12 cellular contexts compared by ENCODE assay signal in genomic region chr6:153790048-153790447, GRCh38.
DNase-seq lines count a peak whose midpoint lies in the region; ATAC-seq, FAIRE-seq and TF ChIP-seq lines count a peak whose summit lies in the region.
"Had no signal": no experiment of that assay in that cellular context is flagged by ENCODE, and none has a peak within 500 bp of the region (broad histone marks: within the 10 kb centered on the region; RNA-seq: fewer than 3 reads in every experiment).

No MANE protein-coding gene starts in this region.

- peak; percentile 3 for DNase-seq in CD1c-positive myeloid dendritic cell (ENCODE audit: extremely low spot score)
- peak; percentile 1 to 3 for DNase-seq in Kasumi-1 (lab: John Stamatoyannopoulos, UW)
- peak; percentile 76 for DNase-seq in bronchial epithelial cell (ENCODE audit: low read depth)
- no peak for DNase-seq in lung (ENCODE audit: low spot score)
- no peak for DNase-seq in CD14-positive monocyte (ENCODE audit: low spot score)
- no peak for DNase-seq in activated CD4-positive, CD25-positive, alpha-beta regulatory T cell (lab: John Stamatoyannopoulos, UW)
- DNase-seq: activated CD8-positive, alpha-beta memory T cell treated with anti-CD3 and anti-CD28 coated beads, Interleukin-2, amount 10 ng/mL, durations not matched to agents 7 days and 5 days; DMS79; natural killer cell; NCI-H82 had no signal

- ATAC-seq in lung (ENCODE audit: insufficient read depth, low FRiP score): peak; percentile 15
- ATAC-seq in GM21576 (IDR thresholded peaks at IDR 0.05; ENCODE audit: unreplicated experiment): no peak
- no peak for ATAC-seq in GM18517 (IDR thresholded peaks at IDR 0.05; ENCODE audit: unreplicated experiment)
- ATAC-seq: activated CD8-positive, alpha-beta memory T cell treated with anti-CD3 and anti-CD28 coated beads, Interleukin-2, amount 10 ng/mL, durations not matched to agents 7 days and 5 days; natural killer cell had no signal

- no peak overlapping the region for H3K27ac Mint-ChIP-seq in CD14-positive monocyte
- H3K27ac Mint-ChIP-seq: activated CD8-positive, alpha-beta memory T cell treated with anti-CD3 and anti-CD28 coated beads, Interleukin-2, amount 10 ng/mL, durations not matched to agents 7 days and 5 days; natural killer cell had no signal

- TF ChIP-seq CTCF in bronchial epithelial cell (IDR thresholded peaks at IDR 0.05; ENCODE audit: insufficient read depth, low read length, severe bottlenecking): peak; percentile 8
- TF ChIP-seq CTCF in lung (IDR thresholded peaks at IDR 0.05; ENCODE audit: control extremely low read depth, extremely low read depth): no peak
- TF ChIP-seq CTCF in CD14-positive monocyte (IDR thresholded peaks at IDR 0.05): no peak

- no peak overlapping the region for H3K27ac ChIP-seq in lung (ENCODE audit: low read depth in 1 of 2, low read length in 1 of 2)

- H3K27me3 Mint-ChIP-seq in CD14-positive monocyte (ENCODE audit: low read depth in 3 of 3): peaks cover 0 to 1% (median 0%) of the 10 kb centered on the region in 3 donors
- H3K27me3 Mint-ChIP-seq: activated CD8-positive, alpha-beta memory T cell treated with anti-CD3 and anti-CD28 coated beads, Interleukin-2, amount 10 ng/mL, durations not matched to agents 7 days and 5 days had no signal

- intact Hi-C loops in CD14-positive monocyte (cut with micrococcal nuclease): no loop called here

- H3K4me1 ChIP-seq in lung (ENCODE audit: control insufficient read depth in 2 of 2, insufficient read depth in 2 of 2, low read length in 2 of 2): no peaks in the 10 kb centered on the region

- H3K36me3 Mint-ChIP-seq in CD14-positive monocyte: no peaks in the 10 kb centered on the region
- H3K36me3 Mint-ChIP-seq: activated CD8-positive, alpha-beta memory T cell treated with anti-CD3 and anti-CD28 coated beads, Interleukin-2, amount 10 ng/mL, durations not matched to agents 7 days and 5 days; natural killer cell had no signal

- no peak overlapping the region for H3K4me3 Mint-ChIP-seq in CD14-positive monocyte
- H3K4me3 Mint-ChIP-seq: activated CD8-positive, alpha-beta memory T cell treated with anti-CD3 and anti-CD28 coated beads, Interleukin-2, amount 10 ng/mL, durations not matched to agents 7 days and 5 days; natural killer cell had no signal

- no peak for FAIRE-seq in bronchial epithelial cell (lab: Jason Lieb, UNC)

- peaks cover 4% of the 10 kb centered on the region for H3K4me1 Mint-ChIP-seq in CD14-positive monocyte
- H3K4me1 Mint-ChIP-seq: activated CD8-positive, alpha-beta memory T cell treated with anti-CD3 and anti-CD28 coated beads, Interleukin-2, amount 10 ng/mL, durations not matched to agents 7 days and 5 days; natural killer cell had no signal

- H3K4me3 ChIP-seq in bronchial epithelial cell (ENCODE audit: low read depth, low read length) (no peak overlapping the region), lung (no peak overlapping the region)

- H3K9me3 Mint-ChIP-seq in CD14-positive monocyte: peaks cover 2 to 9% (median 2%) of the 10 kb centered on the region in 7 donors

- 73 to 85% methylated on average over 7 of the region's 7 CpGs for WGBS in lung, 2 donors

- H3K27me3 ChIP-seq in bronchial epithelial cell (ENCODE audit: control insufficient read depth, insufficient read depth, low read length): no peaks in the 10 kb centered on the region
- H3K27me3 ChIP-seq in lung (ENCODE audit: control insufficient read depth, insufficient read depth): no peaks in the 10 kb centered on the region

- no peaks in the 10 kb centered on the region for H3K36me3 ChIP-seq in bronchial epithelial cell (ENCODE audit: control insufficient read depth, insufficient read depth, low read length)
- H3K36me3 ChIP-seq in lung (ENCODE audit: control insufficient read depth in 2 of 2, insufficient read depth in 2 of 2, low read length in 2 of 2): no peaks in the 10 kb centered on the region

- H3K9me3 ChIP-seq in lung (ENCODE audit: control insufficient read depth in 2 of 2, insufficient read depth in 1 of 2, low read length in 1 of 2): no peaks in the 10 kb centered on the region

Comparison
In these comparisons a context has a peak if more than half of its experiments do, and no peak if none do; other contexts are left out.
1. DNase-seq: peak in CD1c-positive myeloid dendritic cell (single experiment), Kasumi-1 (2 of 2) and bronchial epithelial cell (single experiment); none in lung (single experiment), CD14-positive monocyte (single experiment) and activated CD4-positive, CD25-positive, alpha-beta regulatory T cell (0 of 4).